8 cellular contexts compared by ENCODE assay signal in the genomic region with DNA sequence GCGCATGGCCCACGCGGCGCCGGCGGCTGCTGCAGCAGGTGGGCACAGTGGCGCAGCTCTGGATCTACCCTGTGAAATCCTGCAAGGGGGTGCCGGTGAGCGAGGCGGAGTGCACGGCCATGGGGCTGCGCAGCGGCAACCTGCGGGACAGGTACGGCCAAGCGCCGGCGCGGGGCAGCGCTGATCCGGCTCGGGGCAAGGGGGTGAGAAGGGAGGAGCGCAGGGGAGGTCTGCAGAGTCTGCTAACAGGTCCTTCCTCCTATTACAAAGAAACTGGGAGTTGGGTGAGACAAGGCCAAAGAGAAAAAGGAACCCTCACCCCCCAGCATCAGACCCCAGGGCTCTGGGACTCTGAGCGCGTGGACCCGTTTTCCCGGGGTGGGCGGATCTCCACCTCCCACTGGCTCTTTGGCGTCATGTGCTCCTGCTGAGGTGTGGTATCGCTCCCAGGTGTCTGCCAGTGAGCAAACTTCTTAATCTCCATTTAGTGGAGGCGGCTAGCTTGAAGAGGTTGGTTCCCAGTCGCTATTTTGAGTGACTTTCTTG. TPM values are rescaled to one million over a fixed set of nuclear protein-coding genes. Genes with fewer than 3 reads are reported as not detected.
DNase-seq lines count a peak whose midpoint lies in the region; ATAC-seq and TF ChIP-seq lines count a peak whose summit lies in the region.

No MANE protein-coding gene starts in this region.

- no peaks in the 10 kb centered on the region for H3K36me3 Mint-ChIP-seq in activated naive CD8-positive, alpha-beta T cell treated with anti-CD3 and anti-CD28 coated beads, Interleukin-2, amount 10 ng/mL, durations not matched to agents 7 days and 5 days

- DNase-seq in BJ (ENCODE audit: low read depth) (no peak), LNCaP clone FGC (ENCODE audit: low read depth) (peak; percentile 81)
- no peak for DNase-seq in activated naive CD8-positive, alpha-beta T cell treated with anti-CD3 and anti-CD28 coated beads, Interleukin-2, amount 10 ng/mL, durations not matched to agents 7 days and 5 days
- DNase-seq in activated CD8-positive, alpha-beta memory T cell treated with anti-CD3 and anti-CD28 coated beads for 24 hours = no peak

- no peak for TF ChIP-seq CTCF in BJ (IDR thresholded peaks at IDR 0.05; ENCODE audit: insufficient read depth, low read depth, low read length)
- TF ChIP-seq CTCF in LNCaP clone FGC (IDR thresholded peaks at IDR 0.05; ENCODE audit: control insufficient read depth, extremely low read depth, insufficient read depth) = no peak

- H3K27ac ChIP-seq in iPS-20b (ENCODE audit: low read length) (no peak overlapping the region), skin epidermis (peak overlapping the region in 8 of 21 experiments; percentile 4 to 67 (median 31))

- H3K9me3 Mint-ChIP-seq in activated naive CD8-positive, alpha-beta T cell treated with anti-CD3 and anti-CD28 coated beads, Interleukin-2, amount 10 ng/mL, durations not matched to agents 7 days and 5 days = no peaks in the 10 kb centered on the region

- H3K27ac Mint-ChIP-seq in activated naive CD8-positive, alpha-beta T cell treated with anti-CD3 and anti-CD28 coated beads, Interleukin-2, amount 10 ng/mL, durations not matched to agents 7 days and 5 days = no peak overlapping the region

- H3K4me3 ChIP-seq in BJ (ENCODE audit: low read depth, low read length) = peak overlapping the region; percentile 41
- peak overlapping the region; percentile 56 for H3K4me3 ChIP-seq in LNCaP clone FGC (ENCODE audit: low read depth, low read length)
- H3K4me3 ChIP-seq in iPS-20b (ENCODE audit: low read length) = peak overlapping the region; percentile 87
- H3K4me3 ChIP-seq in skin epidermis = peak overlapping the region; percentile 29 to 52 (median 42)

- POLR2A ChIA-PET in BJ (lab: Charles Lee) = no interaction called here
- POLR2A ChIA-PET in activated naive CD8-positive, alpha-beta T cell treated with anti-CD3 and anti-CD28 coated beads, Interleukin-2, amount 10 ng/mL, durations not matched to agents 7 days and 5 days (lab: Charles Lee) = no interaction called here

- peaks cover 56% of the 10 kb centered on the region for H3K27me3 Mint-ChIP-seq in activated naive CD8-positive, alpha-beta T cell treated with anti-CD3 and anti-CD28 coated beads, Interleukin-2, amount 10 ng/mL, durations not matched to agents 7 days and 5 days

- ATAC-seq in GM21360 (IDR thresholded peaks at IDR 0.05; ENCODE audit: unreplicated experiment) (peak; percentile 3), GM21526 (IDR thresholded peaks at IDR 0.05; ENCODE audit: low FRiP score, unreplicated experiment) (no peak)
- ATAC-seq in activated naive CD8-positive, alpha-beta T cell treated with anti-CD3 and anti-CD28 coated beads, Interleukin-2, amount 10 ng/mL, durations not matched to agents 7 days and 5 days (ENCODE audit: low read depth) = no peak

- H3K9ac ChIP-seq in iPS-20b (ENCODE audit: low read depth, low read length) = peak overlapping the region; percentile 88

- no peaks in the 10 kb centered on the region for H3K4me1 ChIP-seq in iPS-20b (ENCODE audit: insufficient read depth, low read length)

- CTCF ChIA-PET in BJ (lab: Yijun Ruan, JAX) = interaction anchor here (1.8 to 8.0 kb wide), 3 partner anchors 9 to 23 kb away, joined by 4 to 64 read pairs (median 9); no protein-coding TSS in a partner anchor

- peak overlapping the region; percentile 44 for H3K4me3 Mint-ChIP-seq in activated naive CD8-positive, alpha-beta T cell treated with anti-CD3 and anti-CD28 coated beads, Interleukin-2, amount 10 ng/mL, durations not matched to agents 7 days and 5 days

- H3K36me3 ChIP-seq in BJ (ENCODE audit: control insufficient read depth, insufficient read depth, low read length) = no peaks in the 10 kb centered on the region
- H3K36me3 ChIP-seq in iPS-20b (ENCODE audit: insufficient read depth, low read depth, low read length) = peaks cover 9% of the 10 kb centered on the region; the same call in 1 of the 2 replicates

- no peaks in the 10 kb centered on the region for H3K9me3 ChIP-seq in iPS-20b (ENCODE audit: insufficient read depth, low read depth, low read length)

- no peaks in the 10 kb centered on the region for H3K27me3 ChIP-seq in BJ (ENCODE audit: control insufficient read depth, insufficient read depth, low read length)
- peaks cover 11% of the 10 kb centered on the region; the same call in 1 of the 2 replicates for H3K27me3 ChIP-seq in iPS-20b (ENCODE audit: insufficient read depth, low read length)

- H3K4me1 Mint-ChIP-seq in activated naive CD8-positive, alpha-beta T cell treated with anti-CD3 and anti-CD28 coated beads, Interleukin-2, amount 10 ng/mL, durations not matched to agents 7 days and 5 days = no peaks in the 10 kb centered on the region

RNA-seq across cellular contexts. Expression of gene MTARC1, which starts 0.4 kb away (rescaled TPM):
- polyA plus RNA-seq in BJ (2011; rRNA removed) = 0.72 and 1.0 TPM in 2 replicates
- polyA minus RNA-seq in BJ (2011; rRNA and poly(A)+ RNA removed) = 0.36 and 0.47 TPM in 2 replicates
- not detected for total RNA-seq in activated naive CD8-positive, alpha-beta T cell treated with anti-CD3 and anti-CD28 coated beads, Interleukin-2, amount 10 ng/mL, durations not matched to agents 7 days and 5 days

RNA-seq across cellular contexts. Expression of gene MTARC2, which starts 39.0 kb away (rescaled TPM):
- polyA plus RNA-seq in BJ (2011; rRNA removed) = 5.7 and 6.1 TPM in 2 replicates
- 3.3 and 3.8 TPM in 2 replicates for polyA minus RNA-seq in BJ (2011; rRNA and poly(A)+ RNA removed)
- total RNA-seq in activated naive CD8-positive, alpha-beta T cell treated with anti-CD3 and anti-CD28 coated beads, Interleukin-2, amount 10 ng/mL, durations not matched to agents 7 days and 5 days = not detected
